ENCODE assay signal across 16 cellular contexts in the genomic region with DNA sequence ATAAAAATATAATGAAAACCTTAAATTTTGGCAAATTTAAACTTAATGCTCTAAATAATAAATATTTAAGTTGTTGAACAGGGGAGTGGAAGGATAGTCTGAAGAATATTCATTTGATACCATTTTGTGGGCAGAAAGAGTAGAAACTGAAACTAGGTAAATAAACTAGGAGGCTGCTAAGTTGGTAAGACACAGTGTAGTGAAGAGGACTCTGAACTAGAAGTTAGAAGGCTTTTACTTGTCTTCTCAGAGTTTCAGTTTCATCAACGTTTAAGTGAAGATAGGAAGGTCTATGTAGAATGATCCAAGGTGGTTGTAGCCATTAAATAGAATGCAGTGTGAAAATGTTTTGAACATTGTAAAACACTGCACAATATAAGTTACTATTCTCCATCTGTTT.
DNase-seq lines count a peak whose midpoint lies in the region; ATAC-seq and TF ChIP-seq lines count a peak whose summit lies in the region.
"Had no signal": no experiment of that assay in that cellular context is flagged by ENCODE, and none has a peak within 500 bp of the region (broad histone marks: within the 10 kb centered on the region; RNA-seq: fewer than 3 reads in every experiment).

No MANE protein-coding gene starts in this region.

- H3K79me2 ChIP-seq in KMS-11 (ENCODE audit: insufficient read depth, low read depth), result no peaks in the 10 kb centered on the region

- H3K4me1 ChIP-seq in KMS-11 (ENCODE audit: low read depth, poor library complexity, severe bottlenecking), result peaks cover 19% of the 10 kb centered on the region
- peaks cover 10% of the 10 kb centered on the region for H3K4me1 ChIP-seq in BE2C
- H3K4me1 ChIP-seq: ascending aorta had no signal

- H3K27ac ChIP-seq in KMS-11, result no peak overlapping the region
- H3K27ac ChIP-seq: ascending aorta had no signal

- peak overlapping the region; percentile 42 for H3K4me2 ChIP-seq in KMS-11

- DNase-seq in SW480 (ENCODE audit: low spot score) (no peak), NCI-H2196 (lab: John Stamatoyannopoulos, UW; ENCODE audit: unreplicated experiment) (no peak), BE2C (no peak)
- DNase-seq in activated CD8-positive, alpha-beta memory T cell treated with anti-CD3 and anti-CD28 coated beads for 24 hours, result no peak
- DNase-seq: activated CD4-positive, alpha-beta T cell treated with anti-CD3 and anti-CD28 coated beads, Interleukin-2, amount 50 U/mL, for 4 hours; activated naive CD4-positive, alpha-beta T cell treated with anti-CD3 and anti-CD28 coated beads, Interleukin-2, amount 10 ng/mL, durations not matched to agents 7 days and 5 days; activated T-cell treated with anti-CD3 and anti-CD28 coated beads, Interleukin-2, amount 50 U/mL, for 1 hour; CD4-positive, alpha-beta memory T cell; NCI-H1694 treated with DMSO at 0.1 percent for 48 hours; NCI-H446; stimulated activated CD4-positive, alpha-beta T cell treated with anti-CD3 and anti-CD28 coated beads, Interleukin-4, amount 100 ng/mL, for 24 hours had no signal

- H3K9me3 ChIP-seq in BE2C, result no peaks in the 10 kb centered on the region
- H3K9me3 ChIP-seq: ascending aorta had no signal

- H3K4me3 ChIP-seq in KMS-11 (IDR thresholded peaks at IDR 0.05; ENCODE audit: insufficient read depth, low read depth, low read length), result no peak overlapping the region
- H3K4me3 ChIP-seq in BE2C (ENCODE audit: low read depth, low read length), result no peak overlapping the region
- H3K4me3 ChIP-seq: ascending aorta had no signal

- H2AFZ ChIP-seq in KMS-11 (ENCODE audit: low read depth), result no peak overlapping the region

- no peaks in the 10 kb centered on the region for H4K20me1 ChIP-seq in KMS-11 (ENCODE audit: insufficient read depth)

- H3K9ac ChIP-seq in KMS-11, result no peak overlapping the region

- H3K36me3 ChIP-seq in KMS-11 (ENCODE audit: insufficient read depth) (no peaks in the 10 kb centered on the region), BE2C (no peaks in the 10 kb centered on the region)
- H3K36me3 ChIP-seq: ascending aorta had no signal

- ATAC-seq in GM18867 (IDR thresholded peaks at IDR 0.05; ENCODE audit: unreplicated experiment), result peak; percentile 88
- peak; percentile 58 for ATAC-seq in GM21423 (IDR thresholded peaks at IDR 0.05; ENCODE audit: unreplicated experiment)
- ATAC-seq in HG03025 (IDR thresholded peaks at IDR 0.05; ENCODE audit: low FRiP score, unreplicated experiment), result peak; percentile 88

- H3K27me3 ChIP-seq in KMS-11 (ENCODE audit: insufficient read depth, low read depth) (no peaks in the 10 kb centered on the region), BE2C (no peaks in the 10 kb centered on the region)
- H3K27me3 ChIP-seq: ascending aorta had no signal

- TF ChIP-seq CTCF in KMS-11 (conservative IDR thresholded peaks at IDR 0.05; ENCODE audit: low read depth, low read length) (no peak), BE2C (IDR thresholded peaks at IDR 0.05; ENCODE audit: low read depth, low read length) (no peak)
